Comparison of ENCODE assay signal across 1 cellular context in the genomic region with DNA sequence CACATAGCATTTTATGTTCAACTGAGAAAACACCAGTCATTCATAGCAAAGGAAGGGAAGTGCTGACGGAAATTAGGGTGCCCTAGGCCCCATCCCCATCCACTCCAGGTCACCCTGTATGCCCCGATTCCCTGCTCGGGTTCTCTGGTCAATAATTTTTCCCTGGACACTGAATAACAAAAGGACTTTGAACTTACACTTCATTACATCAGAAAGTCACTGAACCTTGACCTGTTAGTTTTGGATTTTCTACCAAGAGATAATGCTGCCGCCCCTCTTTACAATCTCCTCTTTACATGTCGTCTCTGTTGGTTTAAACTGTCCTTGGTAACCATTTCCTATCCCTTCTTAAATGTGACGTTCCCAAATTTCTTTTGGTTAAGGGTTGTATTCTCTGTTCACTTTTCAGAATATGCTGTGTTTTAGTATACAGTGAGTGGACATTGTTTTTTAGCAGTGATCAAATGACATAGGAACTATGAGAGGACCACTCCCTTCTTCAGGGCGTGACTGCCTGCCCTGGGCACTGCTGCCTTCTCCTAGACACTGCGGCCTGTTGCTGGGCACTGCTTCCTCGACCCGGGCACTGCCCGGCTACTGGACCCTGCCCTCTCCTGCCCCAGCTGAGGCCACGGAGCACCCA.
TF ChIP-seq lines count a peak whose summit lies in the region.

No MANE protein-coding gene starts in this region.

TF ChIP-seq in HepG2, 621 proteins besides CTCF, POLR2A, EP300 and RAD21 (continued from another document and continues in another):
- TF ChIP-seq, protein P1, sequence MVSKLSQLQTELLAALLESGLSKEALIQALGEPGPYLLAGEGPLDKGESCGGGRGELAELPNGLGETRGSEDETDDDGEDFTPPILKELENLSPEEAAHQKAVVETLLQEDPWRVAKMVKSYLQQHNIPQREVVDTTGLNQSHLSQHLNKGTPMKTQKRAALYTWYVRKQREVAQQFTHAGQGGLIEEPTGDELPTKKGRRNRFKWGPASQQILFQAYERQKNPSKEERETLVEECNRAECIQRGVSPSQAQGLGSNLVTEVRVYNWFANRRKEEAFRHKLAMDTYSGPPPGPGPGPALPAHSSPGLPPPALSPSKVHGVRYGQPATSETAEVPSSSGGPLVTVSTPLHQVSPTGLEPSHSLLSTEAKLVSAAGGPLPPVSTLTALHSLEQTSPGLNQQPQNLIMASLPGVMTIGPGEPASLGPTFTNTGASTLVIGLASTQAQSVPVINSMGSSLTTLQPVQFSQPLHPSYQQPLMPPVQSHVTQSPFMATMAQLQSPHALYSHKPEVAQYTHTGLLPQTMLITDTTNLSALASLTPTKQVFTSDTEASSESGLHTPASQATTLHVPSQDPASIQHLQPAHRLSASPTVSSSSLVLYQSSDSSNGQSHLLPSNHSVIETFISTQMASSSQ (IDR thresholded peaks at IDR 0.05; ENCODE audit: low read depth) = 0 out of 2 replicates have a peak, but pooled peaks have one; percentile 57
- TF ChIP-seq, protein P1 (CRISPR knock-in tag; IDR thresholded peaks at IDR 0.05; ENCODE audit: borderline replicate concordance) = peak; percentile 89
- peak; percentile 97 for TF ChIP-seq HNF4G (IDR thresholded peaks at IDR 0.05; ENCODE audit: borderline replicate concordance, low read depth, low read length)
- TF ChIP-seq HNF4G (CRISPR knock-in tag; IDR thresholded peaks at IDR 0.05; ENCODE audit: borderline replicate concordance, low read depth) = peak; percentile 93; the same call in 1 of the 2 replicates
- TF ChIP-seq SMC3 (IDR thresholded peaks at IDR 0.05; ENCODE audit: low read length) = no peak
- no peak for TF ChIP-seq ISX (CRISPR knock-in tag; conservative IDR thresholded peaks at IDR 0.05)
- no peak for TF ChIP-seq ZNF674 (CRISPR knock-in tag; IDR thresholded peaks at IDR 0.05; ENCODE audit: low read depth)
- TF ChIP-seq, protein P2, sequence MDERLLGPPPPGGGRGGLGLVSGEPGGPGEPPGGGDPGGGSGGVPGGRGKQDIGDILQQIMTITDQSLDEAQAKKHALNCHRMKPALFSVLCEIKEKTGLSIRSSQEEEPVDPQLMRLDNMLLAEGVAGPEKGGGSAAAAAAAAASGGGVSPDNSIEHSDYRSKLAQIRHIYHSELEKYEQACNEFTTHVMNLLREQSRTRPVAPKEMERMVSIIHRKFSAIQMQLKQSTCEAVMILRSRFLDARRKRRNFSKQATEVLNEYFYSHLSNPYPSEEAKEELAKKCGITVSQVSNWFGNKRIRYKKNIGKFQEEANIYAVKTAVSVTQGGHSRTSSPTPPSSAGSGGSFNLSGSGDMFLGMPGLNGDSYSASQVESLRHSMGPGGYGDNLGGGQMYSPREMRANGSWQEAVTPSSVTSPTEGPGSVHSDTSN (CRISPR knock-in tag; IDR thresholded peaks at IDR 0.05) = peak; percentile 27; the same call in 1 of the 2 replicates
- TF ChIP-seq USF2 (IDR thresholded peaks at IDR 0.05; ENCODE audit: low read depth, low read length) = no peak
- TF ChIP-seq USF2 (CRISPR knock-in tag; IDR thresholded peaks at IDR 0.05; ENCODE audit: borderline replicate concordance) = no peak
- TF ChIP-seq KDM5A (IDR thresholded peaks at IDR 0.05; ENCODE audit: borderline replicate concordance, low read length) = 0 out of 2 replicates have a peak, but pooled peaks have one; percentile 30
- TF ChIP-seq CHD4 (IDR thresholded peaks at IDR 0.05; ENCODE audit: borderline replicate concordance, low read length) = peak; percentile 16; the same call in 1 of the 2 replicates
- peak; percentile 64 for TF ChIP-seq TEAD3 (CRISPR knock-in tag; optimal IDR thresholded peaks at IDR 0.05; ENCODE audit: borderline replicate concordance)
- no peak for TF ChIP-seq ZNF75D (CRISPR knock-in tag; IDR thresholded peaks at IDR 0.05; ENCODE audit: borderline replicate concordance)
- TF ChIP-seq ZNF589 (CRISPR knock-in tag; conservative IDR thresholded peaks at IDR 0.05) = no peak; the same call in 1 of the 2 replicates
- TF ChIP-seq ZNF891 (CRISPR knock-in tag; IDR thresholded peaks at IDR 0.05) = no peak
- peak; percentile 72; the same call in 1 of the 2 replicates for TF ChIP-seq ZNF503 (CRISPR knock-in tag; IDR thresholded peaks at IDR 0.05)
- peak; percentile 79; the same call in 1 of the 2 replicates for TF ChIP-seq DPF2 (CRISPR knock-in tag; IDR thresholded peaks at IDR 0.05; ENCODE audit: borderline replicate concordance, low read depth)
- TF ChIP-seq, protein P3, sequence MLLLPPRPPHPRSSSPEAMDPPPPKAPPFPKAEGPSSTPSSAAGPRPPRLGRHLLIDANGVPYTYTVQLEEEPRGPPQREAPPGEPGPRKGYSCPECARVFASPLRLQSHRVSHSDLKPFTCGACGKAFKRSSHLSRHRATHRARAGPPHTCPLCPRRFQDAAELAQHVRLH (CRISPR knock-in tag; IDR thresholded peaks at IDR 0.05; ENCODE audit: borderline replicate concordance, low read depth) = no peak
- peak; percentile 91 for TF ChIP-seq HDAC2 (CRISPR knock-in tag; IDR thresholded peaks at IDR 0.05)
- peak; percentile 97 for TF ChIP-seq HNRNPL (IDR thresholded peaks at IDR 0.05; ENCODE audit: low read depth, low read length)
- peak; percentile 77; the same call in 1 of the 2 replicates for TF ChIP-seq ZBED4 (CRISPR knock-in tag; IDR thresholded peaks at IDR 0.05; ENCODE audit: borderline replicate concordance)
- peak; percentile 58; the same call in 1 of the 2 replicates for TF ChIP-seq RFXANK (CRISPR knock-in tag; IDR thresholded peaks at IDR 0.05)
- TF ChIP-seq ZNF264 (CRISPR knock-in tag; IDR thresholded peaks at IDR 0.05) = peak; percentile 80
- peak; percentile 65; the same call in 1 of the 2 replicates for TF ChIP-seq RXRA (CRISPR knock-in tag; IDR thresholded peaks at IDR 0.05)
- TF ChIP-seq, protein P4, sequence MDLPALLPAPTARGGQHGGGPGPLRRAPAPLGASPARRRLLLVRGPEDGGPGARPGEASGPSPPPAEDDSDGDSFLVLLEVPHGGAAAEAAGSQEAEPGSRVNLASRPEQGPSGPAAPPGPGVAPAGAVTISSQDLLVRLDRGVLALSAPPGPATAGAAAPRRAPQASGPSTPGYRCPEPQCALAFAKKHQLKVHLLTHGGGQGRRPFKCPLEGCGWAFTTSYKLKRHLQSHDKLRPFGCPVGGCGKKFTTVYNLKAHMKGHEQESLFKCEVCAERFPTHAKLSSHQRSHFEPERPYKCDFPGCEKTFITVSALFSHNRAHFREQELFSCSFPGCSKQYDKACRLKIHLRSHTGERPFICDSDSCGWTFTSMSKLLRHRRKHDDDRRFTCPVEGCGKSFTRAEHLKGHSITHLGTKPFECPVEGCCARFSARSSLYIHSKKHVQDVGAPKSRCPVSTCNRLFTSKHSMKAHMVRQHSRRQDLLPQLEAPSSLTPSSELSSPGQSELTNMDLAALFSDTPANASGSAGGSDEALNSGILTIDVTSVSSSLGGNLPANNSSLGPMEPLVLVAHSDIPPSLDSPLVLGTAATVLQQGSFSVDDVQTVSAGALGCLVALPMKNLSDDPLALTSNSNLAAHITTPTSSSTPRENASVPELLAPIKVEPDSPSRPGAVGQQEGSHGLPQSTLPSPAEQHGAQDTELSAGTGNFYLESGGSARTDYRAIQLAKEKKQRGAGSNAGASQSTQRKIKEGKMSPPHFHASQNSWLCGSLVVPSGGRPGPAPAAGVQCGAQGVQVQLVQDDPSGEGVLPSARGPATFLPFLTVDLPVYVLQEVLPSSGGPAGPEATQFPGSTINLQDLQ (CRISPR knock-in tag; IDR thresholded peaks at IDR 0.05) = no peak
- 0 out of 2 replicates have a peak, but pooled peaks have one; percentile 77 for TF ChIP-seq NAIF1 (CRISPR knock-in tag; IDR thresholded peaks at IDR 0.05; ENCODE audit: borderline replicate concordance)
- TF ChIP-seq HMG20A (CRISPR knock-in tag; IDR thresholded peaks at IDR 0.05; ENCODE audit: borderline replicate concordance) = peak; percentile 86; the same call in 1 of the 2 replicates
- TF ChIP-seq, protein P5, sequence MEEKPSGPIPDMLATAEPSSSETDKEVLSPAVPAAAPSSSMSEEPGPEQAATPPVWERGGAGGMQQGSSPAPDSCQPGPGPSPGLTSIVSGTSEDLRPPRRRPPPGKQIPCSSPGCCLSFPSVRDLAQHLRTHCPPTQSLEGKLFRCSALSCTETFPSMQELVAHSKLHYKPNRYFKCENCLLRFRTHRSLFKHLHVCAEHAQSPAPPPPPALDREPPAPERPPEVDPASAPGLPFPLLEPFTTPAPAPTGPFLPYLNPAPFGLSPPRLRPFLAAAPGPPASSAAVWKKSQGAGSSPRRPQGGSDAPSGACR (CRISPR knock-in tag; IDR thresholded peaks at IDR 0.05) = 0 out of 2 replicates have a peak, but pooled peaks have one; percentile 29
- peak; percentile 71; the same call in 1 of the 2 replicates for TF ChIP-seq ZNF652 (CRISPR knock-in tag; IDR thresholded peaks at IDR 0.05; ENCODE audit: borderline replicate concordance, low read depth)
- TF ChIP-seq, protein P6, sequence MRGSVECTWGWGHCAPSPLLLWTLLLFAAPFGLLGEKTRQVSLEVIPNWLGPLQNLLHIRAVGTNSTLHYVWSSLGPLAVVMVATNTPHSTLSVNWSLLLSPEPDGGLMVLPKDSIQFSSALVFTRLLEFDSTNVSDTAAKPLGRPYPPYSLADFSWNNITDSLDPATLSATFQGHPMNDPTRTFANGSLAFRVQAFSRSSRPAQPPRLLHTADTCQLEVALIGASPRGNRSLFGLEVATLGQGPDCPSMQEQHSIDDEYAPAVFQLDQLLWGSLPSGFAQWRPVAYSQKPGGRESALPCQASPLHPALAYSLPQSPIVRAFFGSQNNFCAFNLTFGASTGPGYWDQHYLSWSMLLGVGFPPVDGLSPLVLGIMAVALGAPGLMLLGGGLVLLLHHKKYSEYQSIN (CRISPR knock-in tag; IDR thresholded peaks at IDR 0.05; ENCODE audit: borderline replicate concordance) = no peak
